ENCODE assay signal across 8 cellular contexts in the genomic region with DNA sequence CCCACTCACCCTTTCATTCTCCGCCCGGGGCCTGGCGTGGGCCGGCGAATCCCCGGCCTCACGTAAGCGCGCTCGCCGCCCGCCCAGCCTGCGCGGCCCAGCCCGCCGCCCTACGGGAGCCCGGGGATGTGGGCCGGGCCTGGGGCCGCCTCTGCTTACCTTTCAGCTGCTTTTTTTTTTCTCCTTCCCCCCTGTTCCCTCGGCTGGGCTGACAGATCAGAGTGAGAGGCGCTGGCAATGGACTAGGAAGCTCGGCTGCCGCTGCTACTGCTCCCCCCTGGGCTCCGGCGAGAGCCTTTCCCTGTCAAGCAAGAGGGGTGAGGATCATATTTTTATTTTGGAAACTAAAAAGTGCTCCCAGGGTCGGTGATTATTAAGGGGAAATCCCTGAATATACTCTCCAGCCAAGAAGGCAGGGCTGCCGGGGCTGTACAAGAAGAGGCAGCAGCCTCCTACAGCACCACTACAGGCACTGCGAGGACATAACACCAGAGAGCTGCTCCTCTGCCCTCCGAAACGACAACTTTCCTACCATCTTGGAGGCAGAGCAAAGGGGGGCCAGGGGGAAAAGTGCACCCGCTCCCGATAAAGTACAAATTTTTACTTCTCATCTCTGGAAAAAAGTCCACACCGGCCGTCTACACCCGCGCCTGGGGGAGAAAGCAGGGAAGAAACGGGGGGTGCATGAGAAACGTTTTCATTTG. TPM values are rescaled to one million over a fixed set of nuclear protein-coding genes. Genes with fewer than 3 reads are reported as not detected.
DNase-seq lines count a peak whose midpoint lies in the region; ATAC-seq and TF ChIP-seq lines count a peak whose summit lies in the region.

A gene with protein sequence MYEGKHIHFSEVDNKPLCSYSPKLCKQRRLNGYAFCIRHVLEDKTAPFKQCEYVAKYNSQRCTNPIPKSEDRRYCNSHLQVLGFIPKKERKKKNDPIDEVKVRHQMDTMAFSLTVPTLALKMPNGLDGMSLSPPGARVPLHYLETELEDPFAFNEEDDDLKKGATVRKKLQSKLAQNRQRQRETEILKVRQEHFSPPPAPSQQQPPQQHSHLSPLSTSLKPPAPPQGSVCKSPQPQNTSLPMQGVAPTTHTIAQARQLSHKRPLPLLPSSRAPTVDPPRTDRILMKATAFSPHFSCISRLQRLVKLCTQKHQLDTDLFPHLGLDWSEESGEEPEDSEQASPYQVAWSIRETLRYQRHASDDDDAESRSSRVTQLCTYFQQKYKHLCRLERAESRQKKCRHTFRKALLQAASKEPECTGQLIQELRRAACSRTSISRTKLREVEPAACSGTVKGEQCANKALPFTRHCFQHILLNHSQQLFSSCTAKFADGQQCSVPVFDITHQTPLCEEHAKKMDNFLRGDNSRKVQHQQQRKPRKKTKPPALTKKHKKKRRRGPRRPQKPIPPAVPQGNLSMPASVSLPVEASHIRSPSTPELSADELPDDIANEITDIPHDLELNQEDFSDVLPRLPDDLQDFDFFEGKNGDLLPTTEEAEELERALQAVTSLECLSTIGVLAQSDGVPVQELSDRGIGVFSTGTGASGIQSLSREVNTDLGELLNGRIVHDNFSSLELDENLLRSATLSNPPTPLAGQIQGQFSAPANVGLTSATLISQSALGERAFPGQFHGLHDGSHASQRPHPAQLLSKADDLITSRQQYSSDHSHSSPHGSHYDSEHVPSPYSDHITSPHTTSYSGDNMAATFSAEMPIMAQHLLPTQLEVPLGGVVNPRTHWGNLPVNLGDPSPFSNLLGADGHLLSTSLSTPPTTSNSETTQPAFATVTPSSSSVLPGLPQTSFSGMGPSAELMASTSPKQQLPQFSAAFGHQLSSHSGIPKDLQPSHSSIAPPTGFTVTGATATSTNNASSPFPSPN (minus strand): TSS at position 433 of the 704 bp plus-strand sequence. CDS start 23,158 bp downstream, outside the sequence.

- DNase-seq in AG09309 (ENCODE audit: low read depth) (peak; percentile 48), NCI-H226 (peak; percentile 54), cerebellum (ENCODE audit: low spot score) (peak; percentile 76), kidney tubule cell (ENCODE audit: low spot score) (peak; percentile 89)
- DNase-seq in stimulated activated CD4-positive, alpha-beta T cell treated with anti-CD3 and anti-CD28 coated beads, Interleukin-1b, Interleukin-23, amount 100 ng/mL, for 24 hours (ENCODE audit: low read depth in 4 of 4, low spot score in 1 of 4), result peak; percentile 46 to 67 (median 59)

- peak within 1 kb of the TSS; percentile 80 for H3K4me3 ChIP-seq in AG09309 (ENCODE audit: control insufficient read depth, low read depth, low read length)

- ATAC-seq in GM18873 (IDR thresholded peaks at IDR 0.05; ENCODE audit: low FRiP score, unreplicated experiment) (peak; percentile 84), HG03139 (IDR thresholded peaks at IDR 0.05; ENCODE audit: unreplicated experiment) (peak; percentile 87)
- peak; percentile 94 to 97 for ATAC-seq in activated CD4-positive, CD25-positive, alpha-beta regulatory T cell treated with anti-CD3 and anti-CD28 coated beads, Interleukin-2, amount 50 U/mL, for 24 hours

- TF ChIP-seq CTCF in AG09309 (IDR thresholded peaks at IDR 0.05; ENCODE audit: control insufficient read depth, insufficient read depth, low read depth, low read length, missing control alignments), result peak; percentile 47

RNA-seq across cellular contexts. Expression of the gene that starts here (rescaled TPM):
- 29.2 TPM for total RNA-seq in cerebellum

Comparison
In these comparisons a context has a peak if more than half of its experiments do, and no peak if none do; other contexts are left out.
1. Peak in every context shown above with its lines: DNase-seq, ATAC-seq and H3K4me3 ChIP-seq.